In genomic region chr17:42690596-42690995, GRCh38 we compare ENCODE assay signal across 17 cellular contexts.
"Had no signal": no experiment of that assay in that cellular context is flagged by ENCODE, and none has a peak within 500 bp of the region (broad histone marks: within the 10 kb centered on the region; RNA-seq: fewer than 3 reads in every experiment).

No MANE protein-coding gene starts in this region.

- H3K4me1 ChIP-seq: esophagus squamous epithelium, gastroesophageal sphincter, testis, tibial nerve had no signal

- DNase-seq: effector memory CD8-positive, alpha-beta T cell; esophagus squamous epithelium; foreskin fibroblast; glutamatergic neuron; left cardiac atrium; mesendoderm; naive B cell; small intestine; stimulated activated CD4-positive, alpha-beta T cell treated with anti-CD3 and anti-CD28 coated beads, Interleukin-12 subunit alpha, Interleukin-12 subunit beta, amount 100 ng/mL, for 4 hours; stimulated activated CD4-positive, alpha-beta T cell treated with anti-CD3 and anti-CD28 coated beads, Interleukin-2, amount 100 ng/mL, for 48 hours; testis had no signal

- H3K9me3 ChIP-seq: esophagus squamous epithelium, gastroesophageal sphincter, testis, tibial nerve had no signal

- H3K27ac Mint-ChIP-seq: dendritic cell treated with granulocyte-macrophage colony-stimulating factor and Interleukin-4, amounts not matched to agents 40 ng/mL and 50 ng/mL, for 4 days; effector memory CD8-positive, alpha-beta T cell; nephron; stimulated activated naive CD8-positive, alpha-beta T cell treated with anti-CD3 and anti-CD28 coated beads, Interleukin-15, Interleukin-2, amounts not matched to agents 100 ng/mL and 50 ng/mL, for 24 hours had no signal

- H3K36me3 Mint-ChIP-seq: naive B cell had no signal

- H3K4me1 Mint-ChIP-seq: nephron had no signal

- H3K27me3 ChIP-seq: esophagus squamous epithelium, gastroesophageal sphincter, hepatocyte, testis, tibial nerve had no signal

- H3K9me3 Mint-ChIP-seq: dendritic cell treated with granulocyte-macrophage colony-stimulating factor and Interleukin-4, amounts not matched to agents 40 ng/mL and 50 ng/mL, for 4 days; effector memory CD8-positive, alpha-beta T cell; naive B cell; nephron; stimulated activated naive CD8-positive, alpha-beta T cell treated with anti-CD3 and anti-CD28 coated beads, Interleukin-15, Interleukin-2, amounts not matched to agents 100 ng/mL and 50 ng/mL, for 24 hours had no signal

- H3K4me3 Mint-ChIP-seq: dendritic cell treated with granulocyte-macrophage colony-stimulating factor and Interleukin-4, amounts not matched to agents 40 ng/mL and 50 ng/mL, for 4 days; effector memory CD8-positive, alpha-beta T cell; naive B cell; nephron; stimulated activated naive CD8-positive, alpha-beta T cell treated with anti-CD3 and anti-CD28 coated beads, Interleukin-15, Interleukin-2, amounts not matched to agents 100 ng/mL and 50 ng/mL, for 24 hours had no signal

- H3K27ac ChIP-seq: esophagus squamous epithelium, gastroesophageal sphincter, hepatocyte, testis, tibial nerve had no signal

- H3K4me3 ChIP-seq: esophagus squamous epithelium, gastroesophageal sphincter, hepatocyte, testis, tibial nerve had no signal

- H3K27me3 Mint-ChIP-seq: stimulated activated naive CD8-positive, alpha-beta T cell treated with anti-CD3 and anti-CD28 coated beads, Interleukin-15, Interleukin-2, amounts not matched to agents 100 ng/mL and 50 ng/mL, for 24 hours had no signal

- ATAC-seq: effector memory CD8-positive, alpha-beta T cell; gastroesophageal sphincter had no signal
